18 cellular contexts compared by ENCODE assay signal in the genomic region with DNA sequence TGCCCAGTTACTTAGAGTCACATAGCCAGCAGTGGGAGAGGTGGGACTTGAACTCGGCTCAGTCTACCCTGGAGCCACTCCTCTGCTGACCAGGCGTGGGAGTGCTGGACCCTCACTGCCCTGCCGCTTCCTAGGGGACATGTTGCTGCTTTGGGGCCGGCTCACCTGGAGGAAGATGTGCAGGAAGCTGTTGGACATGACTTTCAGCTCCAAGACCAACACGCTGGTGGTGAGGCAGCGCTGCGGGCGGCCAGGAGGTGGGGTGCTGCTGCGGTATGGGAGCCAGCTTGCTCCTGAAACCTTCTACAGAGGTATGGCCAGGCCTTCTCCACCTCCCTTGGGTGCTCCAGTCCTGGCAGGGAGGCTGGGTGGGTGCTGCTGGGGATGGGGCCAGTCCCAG. TPM values are rescaled to one million over a fixed set of nuclear protein-coding genes. Genes with fewer than 3 reads are reported as not detected.
DNase-seq lines count a peak whose midpoint lies in the region; ATAC-seq and TF ChIP-seq lines count a peak whose summit lies in the region.
"Had no signal": no experiment of that assay in that cellular context is flagged by ENCODE, and none has a peak within 500 bp of the region (broad histone marks: within the 10 kb centered on the region; RNA-seq: fewer than 3 reads in every experiment).

No MANE protein-coding gene starts in this region.

- no peak overlapping the region for H2BK5ac ChIP-seq in mesenchymal stem cell (ENCODE audit: low read depth, low read length, poor library complexity, severe bottlenecking)

- no peak overlapping the region for H2AFZ ChIP-seq in mesenchymal stem cell (ENCODE audit: low read depth, low read length)
- H2AFZ ChIP-seq: GM23248, hepatocyte had no signal

- TF ChIP-seq CTCF in GM12864 (IDR thresholded peaks at IDR 0.05; ENCODE audit: low read depth, low read length, missing control alignments) = peak; percentile 36
- peak; percentile 19 for TF ChIP-seq CTCF in astrocyte of the cerebellum (IDR thresholded peaks at IDR 0.05; ENCODE audit: low read depth, low read length, missing control alignments)
- TF ChIP-seq CTCF in omental fat pad (IDR thresholded peaks at IDR 0.05) = no peak

- H3K79me1 ChIP-seq in mesenchymal stem cell (replicated peaks; ENCODE audit: low read length, poor library complexity, severe bottlenecking) = peaks cover 5% of the 10 kb centered on the region

- H3K23ac ChIP-seq in mesenchymal stem cell (ENCODE audit: low read length in 2 of 2) = no peak overlapping the region

- H4K8ac ChIP-seq in mesenchymal stem cell (ENCODE audit: low read length) = no peak overlapping the region

- no peaks in the 10 kb centered on the region for H3K9me3 ChIP-seq in mesenchymal stem cell (ENCODE audit: control insufficient read depth, low read length)

- no peak overlapping the region for H2BK15ac ChIP-seq in mesenchymal stem cell (ENCODE audit: low read depth, poor library complexity, severe bottlenecking)

- H2BK120ac ChIP-seq in mesenchymal stem cell (ENCODE audit: low read depth, low read length) = no peak overlapping the region

- H3K4me3 ChIP-seq in GM12864 (ENCODE audit: low read depth, low read length) = no peak overlapping the region
- H3K4me3 ChIP-seq in astrocyte of the cerebellum (ENCODE audit: low read depth, low read length) = no peak overlapping the region
- H3K4me3 ChIP-seq in mesenchymal stem cell (ENCODE audit: insufficient read depth in 1 of 2, low read depth in 1 of 2, low read length in 2 of 2) = no peak overlapping the region
- H3K4me3 ChIP-seq: GM23248, hepatocyte had no signal

- H3K9ac ChIP-seq in mesenchymal stem cell (ENCODE audit: low read length) = no peak overlapping the region
- H3K9ac ChIP-seq: GM23248 had no signal

- H3K4ac ChIP-seq in mesenchymal stem cell (ENCODE audit: low read depth in 1 of 2, low read length in 2 of 2) = no peak overlapping the region

- no peak overlapping the region for H2BK12ac ChIP-seq in mesenchymal stem cell (ENCODE audit: low read length in 2 of 2)

- peaks cover 2 to 6% of the 10 kb centered on the region in 2 experiments for H3K27me3 ChIP-seq in mesenchymal stem cell (ENCODE audit: control insufficient read depth in 1 of 2, insufficient read depth in 1 of 2, low read length in 2 of 2)
- H3K27me3 ChIP-seq: hepatocyte had no signal

- no peak for ATAC-seq in omental fat pad (ENCODE audit: low FRiP score)
- ATAC-seq: naive thymus-derived CD8-positive, alpha-beta T cell had no signal

- peaks cover 0 to 10% of the 10 kb centered on the region in 2 experiments for H3K36me3 ChIP-seq in mesenchymal stem cell (ENCODE audit: control insufficient read depth in 1 of 2, insufficient read depth in 2 of 2, low read depth in 1 of 2, low read length in 2 of 2)

- H4K91ac ChIP-seq in mesenchymal stem cell (ENCODE audit: low read length) = peak overlapping the region; percentile 16

- in situ Hi-C loops in astrocyte of the cerebellum (cut with HindIII; ENCODE audit: low sequenced_read_pairs) = no loop called here

- H3K18ac ChIP-seq in mesenchymal stem cell (ENCODE audit: low read depth in 1 of 2, low read length in 2 of 2) = no peak overlapping the region

- peaks cover 20% of the 10 kb centered on the region for H3K4me1 ChIP-seq in mesenchymal stem cell (ENCODE audit: control insufficient read depth, insufficient read depth, low read depth, low read length)

- no peak overlapping the region for H3K4me2 ChIP-seq in mesenchymal stem cell (ENCODE audit: low read length, poor library complexity, severe bottlenecking)
- H3K4me2 ChIP-seq: hepatocyte had no signal

- H3K27ac ChIP-seq in mesenchymal stem cell (ENCODE audit: low read length, poor library complexity, severe bottlenecking) = no peak overlapping the region
- H3K27ac ChIP-seq: GM23248, hepatocyte, RWPE1 had no signal

- no peak overlapping the region for H3K14ac ChIP-seq in mesenchymal stem cell (ENCODE audit: low read length in 2 of 2)

- H2AK5ac ChIP-seq in mesenchymal stem cell (ENCODE audit: low read length, severe bottlenecking) = no peak overlapping the region

- 86% methylated on average over 9 of the region's 9 CpGs for WGBS in mesenchymal stem cell

- DNase-seq in GM12864 (ENCODE audit: low read depth) (no peak), HT-29 (ENCODE audit: low spot score) (peak; percentile 48), astrocyte of the cerebellum (ENCODE audit: low read depth) (no peak), mesenchymal stem cell (no peak), omental fat pad (ENCODE audit: low spot score) (no peak), retina (no peak), kidney tubule cell (ENCODE audit: low spot score) (no peak)
- DNase-seq: anterior cingulate cortex; GM23248; KG1; kidney glomerular epithelial cell; naive thymus-derived CD8-positive, alpha-beta T cell; NCI-H1417 treated with DMSO at 0.1 percent for 48 hours; NCI-H82; small intestine; stimulated activated CD8-positive, alpha-beta memory T cell treated with anti-CD3 and anti-CD28 coated beads, Interleukin-4, amount 100 ng/mL, for 48 hours had no signal

RNA-seq across cellular contexts. Expression of a gene that starts 3.4 kb away (rescaled TPM):
- total RNA-seq in HT-29 (2014; rRNA removed; shearing (Covaris generic)) = 48.0 and 59.5 TPM in 2 replicates
- polyA plus RNA-seq in mesenchymal stem cell (2013, experiment 1 of 2) = 6.9 TPM
- polyA plus RNA-seq in mesenchymal stem cell (2013, experiment 2 of 2) = 6.9 TPM
- total RNA-seq in omental fat pad = 1 to 10 TPM; 2.7 to 6.9 (median 4.8) TPM

RNA-seq across cellular contexts. Expression of a gene that starts 22.5 kb away (rescaled TPM):
- total RNA-seq in HT-29 (2014; rRNA removed; shearing (Covaris generic)) = 12.5 and 14.4 TPM in 2 replicates
- polyA plus RNA-seq in mesenchymal stem cell (2013, experiment 1 of 2) = 29.4 TPM
- polyA plus RNA-seq in mesenchymal stem cell (2013, experiment 2 of 2) = 28.2 TPM
- 1 to 10 TPM; 2.1 to 4.9 (median 4.1) TPM for total RNA-seq in omental fat pad

RNA-seq across cellular contexts. Expression of a gene that starts 34.2 kb away (rescaled TPM):
- 0.39 and 1.0 TPM in 2 replicates for total RNA-seq in HT-29 (2014; rRNA removed; shearing (Covaris generic))
- 4.5 TPM for polyA plus RNA-seq in mesenchymal stem cell (2013, experiment 1 of 2)
- 3.9 TPM for polyA plus RNA-seq in mesenchymal stem cell (2013, experiment 2 of 2)
- 1 to 10 TPM; 1.1 to 3.0 (median 1.2) TPM for total RNA-seq in omental fat pad

RNA-seq across cellular contexts. Expression of a gene that starts 38.6 kb away (rescaled TPM):
- 30.7 and 32.3 TPM in 2 replicates for total RNA-seq in HT-29 (2014; rRNA removed; shearing (Covaris generic))
- polyA plus RNA-seq in mesenchymal stem cell (2013, experiment 1 of 2) = 21.3 TPM
- 21.1 TPM for polyA plus RNA-seq in mesenchymal stem cell (2013, experiment 2 of 2)
- total RNA-seq in omental fat pad = 10 to 100 TPM; 11.5 to 18.1 (median 15.4) TPM

Comparison
In these comparisons a context has a peak if more than half of its experiments do, and no peak if none do; other contexts are left out.
1. CTCF ChIP-seq: peak in GM12864 (single experiment) and astrocyte of the cerebellum (single experiment); none in omental fat pad (0 of 3).